In genomic region chr12:110846615-110847566, GRCh38 we compare ENCODE assay signal across 8 cellular contexts. TPM values are rescaled to one million over a fixed set of nuclear protein-coding genes. Genes with fewer than 3 reads are reported as not detected.
A peak's percentile ranks its signal among the peaks of the same experiment; 100 is the strongest.
DNase-seq lines count a peak whose midpoint lies in the region; ATAC-seq and TF ChIP-seq lines count a peak whose summit lies in the region.

CCDC63 (plus strand) TSS chr12:110846987; CDS start chr12:110852955, 5,968 bp downstream.

- peaks cover 8% of the 10 kb centered on the region; the same call in 1 of the 2 replicates for H3K27me3 ChIP-seq in BLaER1
- peaks cover 5% of the 10 kb centered on the region; the same call in 1 of the 2 replicates for H3K27me3 ChIP-seq in HUES48 (ENCODE audit: control insufficient read depth, insufficient read depth, low read length)
- H3K27me3 ChIP-seq in thymus (ENCODE audit: control insufficient read depth, insufficient read depth) = peaks cover 17% of the 10 kb centered on the region

- WGBS in thymus = 16% methylated on average over 60 of the region's 60 CpGs

- no peaks in the 10 kb centered on the region for H3K36me3 Mint-ChIP-seq in endothelial cell (ENCODE audit: low read depth, unreplicated experiment)

- H3K4me3 ChIP-seq in BLaER1 = peak within 1 kb of the TSS; percentile 71
- H3K4me3 ChIP-seq in HUES48 (ENCODE audit: low read depth, low read length) = peak within 1 kb of the TSS; percentile 65
- peak within 1 kb of the TSS; percentile 54 for H3K4me3 ChIP-seq in thymus (ENCODE audit: low read length)

- H3K9ac ChIP-seq in BLaER1 (peak within 1 kb of the TSS; percentile 78), HUES48 (ENCODE audit: low read depth, low read length) (peak within 1 kb of the TSS; percentile 49)

- H3K9me3 ChIP-seq in BLaER1 (no peaks in the 10 kb centered on the region), HUES48 (ENCODE audit: control insufficient read depth, insufficient read depth, low read length) (no peaks in the 10 kb centered on the region), thymus (ENCODE audit: control insufficient read depth) (peaks cover 1% of the 10 kb centered on the region)

- no peaks in the 10 kb centered on the region for H3K9me3 Mint-ChIP-seq in endothelial cell (ENCODE audit: unreplicated experiment)

- no peak within 1 kb of the TSS for H3K27ac Mint-ChIP-seq in endothelial cell (ENCODE audit: unreplicated experiment)

- DNase-seq in activated CD4-positive, CD25-positive, alpha-beta regulatory T cell treated with anti-CD3 and anti-CD28 coated beads, Interleukin-2, amount 50 U/mL, for 72 hours = peak; percentile 36
- DNase-seq in endothelial cell (ENCODE audit: low spot score) (peak; percentile 76), mesenteric fat pad (ENCODE audit: low spot score) (peak; percentile 91)

- peak within 1 kb of the TSS; percentile 80 for H3K4me2 ChIP-seq in BLaER1

- no peaks in the 10 kb centered on the region for H3K27me3 Mint-ChIP-seq in endothelial cell (ENCODE audit: unreplicated experiment)

- H3K27ac ChIP-seq in BLaER1 = peak within 1 kb of the TSS; percentile 65; the same call in 1 of the 2 replicates
- H3K27ac ChIP-seq in HUES48 (ENCODE audit: low read depth, low read length) = peak within 1 kb of the TSS; percentile 55
- H3K27ac ChIP-seq in thymus (ENCODE audit: low read depth) = no peak within 1 kb of the TSS

- no peak for TF ChIP-seq CTCF in endothelial cell (IDR thresholded peaks at IDR 0.05; ENCODE audit: unreplicated experiment)

- peak within 1 kb of the TSS; percentile 83 for H3K4me3 Mint-ChIP-seq in endothelial cell (ENCODE audit: unreplicated experiment)

- ATAC-seq in GM21529 (IDR thresholded peaks at IDR 0.05; ENCODE audit: unreplicated experiment) (no peak), GM19455 (IDR thresholded peaks at IDR 0.05; ENCODE audit: unreplicated experiment) (no peak)

- no peaks in the 10 kb centered on the region for H3K36me3 ChIP-seq in BLaER1
- H3K36me3 ChIP-seq in HUES48 (ENCODE audit: control insufficient read depth, insufficient read depth, low read length) = no peaks in the 10 kb centered on the region
- no peaks in the 10 kb centered on the region for H3K36me3 ChIP-seq in thymus (ENCODE audit: control insufficient read depth, insufficient read depth)

- peaks cover 4% of the 10 kb centered on the region; the same call in 1 of the 2 replicates for H3K4me1 ChIP-seq in BLaER1
- H3K4me1 ChIP-seq in HUES48 (ENCODE audit: control insufficient read depth, insufficient read depth, low read length) = peaks cover 6% of the 10 kb centered on the region; the same call in 1 of the 2 replicates
- no peaks in the 10 kb centered on the region for H3K4me1 ChIP-seq in thymus (ENCODE audit: control insufficient read depth, insufficient read depth, low read length)

- H4K20me1 ChIP-seq in BLaER1 = no peaks in the 10 kb centered on the region

- no peaks in the 10 kb centered on the region for H3K4me1 Mint-ChIP-seq in endothelial cell (ENCODE audit: unreplicated experiment)

RNA-seq across cellular contexts. Expression of gene CCDC63, which starts in this region (rescaled TPM):
- 0.36 TPM for total RNA-seq in endothelial cell (ENCODE audit: unreplicated experiment)
- not detected for total RNA-seq in mesenteric fat pad
- polyA plus RNA-seq in thymus = 0.14 TPM

Comparison
In these comparisons a context has a peak if more than half of its experiments do, and no peak if none do; other contexts are left out.
1. Peak in DNase-seq in endothelial cell; RNA of the gene not detected or under 1 TPM.
2. Peak in DNase-seq in mesenteric fat pad; RNA of the gene not detected or under 1 TPM.
3. DNase-seq: peak in every context shown above with its lines; median percentile 91 in mesenteric fat pad; 76 in endothelial cell; 36 in activated CD4-positive, CD25-positive, alpha-beta regulatory T cell treated with anti-CD3 and anti-CD28 coated beads, Interleukin-2, amount 50 U/mL, for 72 hours.